9 cellular contexts compared by ENCODE assay signal in genomic region chr4:1200425-1201035, GRCh38. TPM values are rescaled to one million over a fixed set of nuclear protein-coding genes. Genes with fewer than 3 reads are reported as not detected.
DNase-seq lines count a peak whose midpoint lies in the region; ATAC-seq and TF ChIP-seq lines count a peak whose summit lies in the region.
"Had no signal": no experiment of that assay in that cellular context is flagged by ENCODE, and none has a peak within 500 bp of the region (broad histone marks: within the 10 kb centered on the region; RNA-seq: fewer than 3 reads in every experiment).

No MANE protein-coding gene starts in this region.

- no peak for DNase-seq in GM12864 (ENCODE audit: low read depth)
- DNase-seq in kidney epithelial cell (ENCODE audit: low read depth): peak; percentile 34
- peak; percentile 78 for DNase-seq in ureter (ENCODE audit: low spot score)
- DNase-seq in cortex of kidney (lab: John Stamatoyannopoulos, UW): no peak
- DNase-seq in iPS-NIHi7 (ENCODE audit: extremely low spot score): no peak

- no peaks in the 10 kb centered on the region for H3K9me3 Mint-ChIP-seq in activated T-helper 17 cell treated with anti-CD3 and anti-CD28 coated beads, Interleukin-2, amount 50 U/mL, for 72 hours
- H3K9me3 Mint-ChIP-seq: memory B cell had no signal

- no peaks in the 10 kb centered on the region for H3K27me3 Mint-ChIP-seq in activated T-helper 17 cell treated with anti-CD3 and anti-CD28 coated beads, Interleukin-2, amount 50 U/mL, for 72 hours

- ATAC-seq in HG03175 (IDR thresholded peaks at IDR 0.05; ENCODE audit: unreplicated experiment): peak; percentile 7
- no peak for ATAC-seq in activated T-helper 17 cell treated with anti-CD3 and anti-CD28 coated beads, Interleukin-2, amount 50 U/mL, for 72 hours (replicated peaks)
- ATAC-seq in HG02870 (IDR thresholded peaks at IDR 0.05; ENCODE audit: unreplicated experiment): no peak

- H3K27ac Mint-ChIP-seq in activated T-helper 17 cell treated with anti-CD3 and anti-CD28 coated beads, Interleukin-2, amount 50 U/mL, for 72 hours: no peak overlapping the region

- H3K4me1 Mint-ChIP-seq in activated T-helper 17 cell treated with anti-CD3 and anti-CD28 coated beads, Interleukin-2, amount 50 U/mL, for 72 hours: peaks cover 13% of the 10 kb centered on the region

- no peaks in the 10 kb centered on the region for H3K36me3 ChIP-seq in kidney epithelial cell (ENCODE audit: control insufficient read depth, insufficient read depth, low read length)

- TF ChIP-seq CTCF in GM12864 (IDR thresholded peaks at IDR 0.05; ENCODE audit: low read depth, low read length, missing control alignments) (no peak), kidney epithelial cell (IDR thresholded peaks at IDR 0.05; ENCODE audit: insufficient read depth, low read length, poor library complexity, severe bottlenecking) (no peak)

- no peaks in the 10 kb centered on the region for H3K27me3 ChIP-seq in kidney epithelial cell (ENCODE audit: control insufficient read depth, insufficient read depth, low read length)

- peak overlapping the region; percentile 94 for H3K4me3 Mint-ChIP-seq in activated T-helper 17 cell treated with anti-CD3 and anti-CD28 coated beads, Interleukin-2, amount 50 U/mL, for 72 hours

- H3K4me3 ChIP-seq in GM12864 (ENCODE audit: low read depth, low read length): peak overlapping the region; percentile 86
- no peak overlapping the region for H3K4me3 ChIP-seq in kidney epithelial cell (ENCODE audit: low read depth, low read length)

- H3K36me3 Mint-ChIP-seq in activated T-helper 17 cell treated with anti-CD3 and anti-CD28 coated beads, Interleukin-2, amount 50 U/mL, for 72 hours (ENCODE audit: low read depth): peaks cover 6% of the 10 kb centered on the region
- H3K36me3 Mint-ChIP-seq: memory B cell had no signal

RNA-seq across cellular contexts. Expression of gene SPON2, which starts 28.1 kb away (rescaled TPM):
- total RNA-seq in activated T-helper 17 cell treated with anti-CD3 and anti-CD28 coated beads, Interleukin-2, amount 50 U/mL, for 72 hours: 10 to 100 TPM; 17.3 to 18.7 TPM
- 9.7 and 10.9 TPM in 2 replicates for total RNA-seq in kidney epithelial cell
- total RNA-seq in ureter: 36.6 TPM

RNA-seq across cellular contexts. Expression of gene CTBP1, which starts 48.4 kb away (rescaled TPM):
- 100 to 1,000 TPM; 117 to 173 TPM for total RNA-seq in activated T-helper 17 cell treated with anti-CD3 and anti-CD28 coated beads, Interleukin-2, amount 50 U/mL, for 72 hours
- 170 and 195 TPM in 2 replicates for total RNA-seq in kidney epithelial cell
- total RNA-seq in ureter: 171 TPM

Comparison
In these comparisons a context has a peak if more than half of its experiments do, and no peak if none do; other contexts are left out.
1. DNase-seq: peak in kidney epithelial cell (single experiment) and ureter (single experiment); none in GM12864 (single experiment), cortex of kidney (single experiment) and iPS-NIHi7 (single experiment).